In genomic region chr3:184135911-184136260, GRCh38 we compare ENCODE assay signal across 8 cellular contexts. TPM values are rescaled to one million over a fixed set of nuclear protein-coding genes. Genes with fewer than 3 reads are reported as not detected.
DNase-seq lines count a peak whose midpoint lies in the region; ATAC-seq and TF ChIP-seq lines count a peak whose summit lies in the region.

No MANE protein-coding gene starts in this region.

- H3K27ac ChIP-seq in lower lobe of right lung = peak overlapping the region; percentile 92

- H3K4me1 ChIP-seq in lower lobe of right lung = peaks cover 23% of the 10 kb centered on the region

- intact Hi-C loops in lower lobe of right lung (cut with DNase I) = no loop called here

- H3K4me3 ChIP-seq in astrocyte of the cerebellum (ENCODE audit: low read depth, low read length) (peak overlapping the region; percentile 98), lower lobe of right lung (peak overlapping the region; percentile 99)

- peaks cover 34% of the 10 kb centered on the region for H3K4me1 Mint-ChIP-seq in activated naive CD4-positive, alpha-beta T cell treated with anti-CD3 and anti-CD28 coated beads, Interleukin-2, amount 10 ng/mL, durations not matched to agents 7 days and 5 days
- peaks cover 26% of the 10 kb centered on the region for H3K4me1 Mint-ChIP-seq in type B pancreatic cell (ENCODE audit: unreplicated experiment)

- peaks cover 37% of the 10 kb centered on the region for H3K36me3 ChIP-seq in lower lobe of right lung

- no peak for ATAC-seq in lower lobe of right lung
- no peak for ATAC-seq in HG02759 (IDR thresholded peaks at IDR 0.05; ENCODE audit: unreplicated experiment)

- TF ChIP-seq CTCF in astrocyte of the cerebellum (IDR thresholded peaks at IDR 0.05; ENCODE audit: low read depth, low read length, missing control alignments) (no peak), lower lobe of right lung (IDR thresholded peaks at IDR 0.05) (no peak), type B pancreatic cell (conservative IDR thresholded peaks at IDR 0.05) (no peak)

- peak overlapping the region; percentile 96 for H3K4me3 Mint-ChIP-seq in activated naive CD4-positive, alpha-beta T cell treated with anti-CD3 and anti-CD28 coated beads, Interleukin-2, amount 10 ng/mL, durations not matched to agents 7 days and 5 days
- H3K4me3 Mint-ChIP-seq in type B pancreatic cell = peak overlapping the region; percentile 98

- CTCF ChIA-PET in activated naive CD4-positive, alpha-beta T cell treated with anti-CD3 and anti-CD28 coated beads, Interleukin-2, amount 10 ng/mL, durations not matched to agents 7 days and 5 days (lab: Charles Lee) = interaction anchor here (0.9 kb wide), 1 partner anchor 55 kb away, joined by 3 read pairs; no protein-coding TSS in a partner anchor

- no peaks in the 10 kb centered on the region for H3K9me3 ChIP-seq in lower lobe of right lung

- no peaks in the 10 kb centered on the region for H3K9me3 Mint-ChIP-seq in activated naive CD4-positive, alpha-beta T cell treated with anti-CD3 and anti-CD28 coated beads, Interleukin-2, amount 10 ng/mL, durations not matched to agents 7 days and 5 days
- no peaks in the 10 kb centered on the region for H3K9me3 Mint-ChIP-seq in type B pancreatic cell

- peaks cover 15% of the 10 kb centered on the region for H3K27me3 Mint-ChIP-seq in activated naive CD4-positive, alpha-beta T cell treated with anti-CD3 and anti-CD28 coated beads, Interleukin-2, amount 10 ng/mL, durations not matched to agents 7 days and 5 days
- no peaks in the 10 kb centered on the region for H3K27me3 Mint-ChIP-seq in type B pancreatic cell

- in situ Hi-C loops in astrocyte of the cerebellum (cut with HindIII; ENCODE audit: low sequenced_read_pairs) = no loop called here

- peak overlapping the region; percentile 94 for H3K27ac Mint-ChIP-seq in activated naive CD4-positive, alpha-beta T cell treated with anti-CD3 and anti-CD28 coated beads, Interleukin-2, amount 10 ng/mL, durations not matched to agents 7 days and 5 days
- peak overlapping the region; percentile 97 for H3K27ac Mint-ChIP-seq in type B pancreatic cell

- H3K27me3 ChIP-seq in lower lobe of right lung (ENCODE audit: low read depth) = no peaks in the 10 kb centered on the region

- DNase-seq in activated naive CD4-positive, alpha-beta T cell treated with anti-CD3 and anti-CD28 coated beads, Interleukin-2, amount 10 ng/mL, durations not matched to agents 7 days and 5 days = no peak
- no peak for DNase-seq in activated naive CD4-positive, alpha-beta T cell (lab: John Stamatoyannopoulos, UW)
- DNase-seq in astrocyte of the cerebellum (ENCODE audit: low read depth) (no peak), lower lobe of right lung (no peak), type B pancreatic cell (ENCODE audit: extremely low spot score, unreplicated experiment) (no peak), EL (no peak), anterior cingulate cortex (lab: John Stamatoyannopoulos, UW) (no peak)

- H3K36me3 Mint-ChIP-seq in activated naive CD4-positive, alpha-beta T cell treated with anti-CD3 and anti-CD28 coated beads, Interleukin-2, amount 10 ng/mL, durations not matched to agents 7 days and 5 days = peaks cover 26% of the 10 kb centered on the region
- H3K36me3 Mint-ChIP-seq in type B pancreatic cell = peaks cover 6% of the 10 kb centered on the region

RNA-seq across cellular contexts. Expression of gene EIF2B5, which starts 0.7 kb away (rescaled TPM):
- total RNA-seq in lower lobe of right lung (41.9 TPM), type B pancreatic cell (ENCODE audit: low replicate concordance) (43.9 and 48.5 TPM in 2 replicates)

RNA-seq across cellular contexts. Expression of gene DVL3, which starts 19.3 kb away (rescaled TPM):
- total RNA-seq in lower lobe of right lung (55.1 TPM), type B pancreatic cell (ENCODE audit: low replicate concordance) (70.8 and 84.8 TPM in 2 replicates)

RNA-seq across cellular contexts. Expression of gene AP2M1, which starts 38.8 kb away (rescaled TPM):
- total RNA-seq in lower lobe of right lung (241 TPM), type B pancreatic cell (ENCODE audit: low replicate concordance) (249 and 298 TPM in 2 replicates)

RNA-seq across cellular contexts. Expression of gene HTR3E, which starts 39.0 kb away (rescaled TPM):
- total RNA-seq in lower lobe of right lung = not detected
- not detected in 2 replicates for total RNA-seq in type B pancreatic cell (ENCODE audit: low replicate concordance)

RNA-seq across cellular contexts. Expression of gene ABCF3, which starts 50.1 kb away (rescaled TPM):
- 60.7 TPM for total RNA-seq in lower lobe of right lung
- 72.3 and 74.3 TPM in 2 replicates for total RNA-seq in type B pancreatic cell (ENCODE audit: low replicate concordance)
